18 cellular contexts compared by ENCODE assay signal in genomic region chr10:102334106-102334505, GRCh38.
DNase-seq lines count a peak whose midpoint lies in the region; ATAC-seq and TF ChIP-seq lines count a peak whose summit lies in the region.
"Had no signal": no experiment of that assay in that cellular context is flagged by ENCODE, and none has a peak within 500 bp of the region (broad histone marks: within the 10 kb centered on the region; RNA-seq: fewer than 3 reads in every experiment).

No MANE protein-coding gene starts in this region.

- H3K27ac Mint-ChIP-seq in brain, result peak overlapping the region in 4 of 5 experiments; percentile 43 to 85 (median 64)
- no peak overlapping the region for H3K27ac Mint-ChIP-seq in T-cell
- H3K27ac Mint-ChIP-seq: activated naive CD4-positive, alpha-beta T cell treated with anti-CD3 and anti-CD28 coated beads, Interleukin-2, amount 50 U/mL, for 72 hours had no signal

- H3K9me3 ChIP-seq in right atrium auricular region, result no peaks in the 10 kb centered on the region
- H3K9me3 ChIP-seq in parathyroid adenoma (ENCODE audit: control insufficient read depth, low read length), result no peaks in the 10 kb centered on the region

- H3K27ac ChIP-seq in right atrium auricular region, result peak overlapping the region; percentile 12 to 34
- peak overlapping the region; percentile 71 for H3K27ac ChIP-seq in parathyroid adenoma
- H3K27ac ChIP-seq: foreskin keratinocyte, VCaP had no signal

- H3K9me3 Mint-ChIP-seq in brain (no peaks in the 10 kb centered on the region), T-cell (no peaks in the 10 kb centered on the region)
- H3K9me3 Mint-ChIP-seq: activated naive CD4-positive, alpha-beta T cell treated with anti-CD3 and anti-CD28 coated beads, Interleukin-2, amount 50 U/mL, for 72 hours had no signal

- no peak overlapping the region for H2AFZ ChIP-seq in parathyroid adenoma

- DNase-seq in ELF-1 (ENCODE audit: low read depth, low spot score) (peak; percentile 57), right atrium auricular region (ENCODE audit: low spot score) (no peak), T-cell (no peak), HCEC 1CT (no peak)
- DNase-seq: foreskin keratinocyte; KG1; NCI-H1436; NCI-H69; occipital lobe; stimulated activated CD4-positive, alpha-beta T cell treated with anti-CD3 and anti-CD28 coated beads, Interleukin-1b, Interleukin-23, amount 100 ng/mL, for 48 hours had no signal

- H3K27me3 Mint-ChIP-seq in brain, result no peaks in the 10 kb centered on the region
- no peaks in the 10 kb centered on the region for H3K27me3 Mint-ChIP-seq in T-cell

- H3K27me3 ChIP-seq in right atrium auricular region, result no peaks in the 10 kb centered on the region
- no peaks in the 10 kb centered on the region for H3K27me3 ChIP-seq in parathyroid adenoma (ENCODE audit: control insufficient read depth, insufficient read depth, low read length)
- H3K27me3 ChIP-seq: dorsolateral prefrontal cortex, foreskin keratinocyte had no signal

- peak overlapping the region; percentile 5 for H3K4me2 ChIP-seq in parathyroid adenoma (ENCODE audit: low read length)

- peak overlapping the region in 1 of 5 experiments; percentile 55 for H3K4me3 Mint-ChIP-seq in brain
- H3K4me3 Mint-ChIP-seq in T-cell, result no peak overlapping the region

- POLR2A ChIA-PET in T-cell (lab: Charles Lee), result no interaction called here

- peaks cover 9% of the 10 kb centered on the region for H3K79me2 ChIP-seq in parathyroid adenoma

- H3K4me3 ChIP-seq in right atrium auricular region, result no peak overlapping the region
- no peak overlapping the region for H3K4me3 ChIP-seq in parathyroid adenoma (ENCODE audit: low read depth, low read length)
- H3K4me3 ChIP-seq: dorsolateral prefrontal cortex, GM12878 had no signal

- TF ChIP-seq CTCF in brain (conservative IDR thresholded peaks at IDR 0.05) (no peak), right atrium auricular region (IDR thresholded peaks at IDR 0.05) (no peak), parathyroid adenoma (IDR thresholded peaks at IDR 0.05) (no peak)

- ATAC-seq in T-cell (replicated peaks in 1 of 4), result no peak
- no peak for ATAC-seq in HG02852 (IDR thresholded peaks at IDR 0.05; ENCODE audit: unreplicated experiment)
- ATAC-seq in HG03378 (IDR thresholded peaks at IDR 0.05; ENCODE audit: unreplicated experiment), result no peak
- ATAC-seq: activated naive CD4-positive, alpha-beta T cell treated with anti-CD3 and anti-CD28 coated beads, Interleukin-2, amount 50 U/mL, for 72 hours; foreskin keratinocyte; GM12878 had no signal

- H3K4me1 ChIP-seq in right atrium auricular region (peaks cover 0 to 25% of the 10 kb centered on the region in 2 donors), parathyroid adenoma (peaks cover 12% of the 10 kb centered on the region)
- H3K4me1 ChIP-seq: foreskin keratinocyte had no signal

- H3K36me3 Mint-ChIP-seq in brain, result peaks cover 48% of the 10 kb centered on the region
- peaks cover 12% of the 10 kb centered on the region for H3K36me3 Mint-ChIP-seq in T-cell

- H3K36me3 ChIP-seq in right atrium auricular region (no peaks in the 10 kb centered on the region), parathyroid adenoma (ENCODE audit: control insufficient read depth, insufficient read depth, low read length) (no peaks in the 10 kb centered on the region)

- peaks cover 21% of the 10 kb centered on the region for H3K4me1 Mint-ChIP-seq in brain
- peaks cover 0 to 5% (median 1%) of the 10 kb centered on the region in 3 donors for H3K4me1 Mint-ChIP-seq in T-cell

- CTCF ChIA-PET in T-cell (lab: Charles Lee), result no interaction called here

- H3K9ac ChIP-seq in parathyroid adenoma, result no peak overlapping the region

Comparison
In these comparisons a context has a peak if more than half of its experiments do, and no peak if none do; other contexts are left out.
1. H3K27ac Mint-ChIP-seq: peak in brain (4 of 5); none in T-cell (0 of 2).